ENCODE assay signal across 17 cellular contexts in the genomic region with DNA sequence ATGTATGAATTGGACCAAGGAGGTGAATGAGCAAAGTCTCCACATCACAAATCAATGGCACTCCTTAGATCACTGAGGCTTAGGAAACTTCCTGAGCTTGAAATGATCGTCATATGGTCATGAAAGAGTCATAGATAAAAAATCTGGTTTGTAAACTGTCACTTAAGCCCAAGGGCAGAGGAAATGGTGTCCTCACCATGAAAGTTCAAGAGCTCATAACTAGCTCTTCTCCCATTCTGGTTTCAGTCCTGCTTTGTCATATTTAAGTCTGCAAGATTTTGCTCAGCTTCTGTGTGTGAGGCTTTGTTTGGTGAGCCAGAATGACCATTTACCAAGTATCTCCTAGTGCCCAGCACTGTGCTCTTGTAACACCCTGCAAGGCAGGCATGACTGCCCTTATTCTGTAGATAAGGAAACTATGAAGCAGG.
DNase-seq lines count a peak whose midpoint lies in the region; ATAC-seq and TF ChIP-seq lines count a peak whose summit lies in the region.
"Had no signal": no experiment of that assay in that cellular context is flagged by ENCODE, and none has a peak within 500 bp of the region (broad histone marks: within the 10 kb centered on the region; RNA-seq: fewer than 3 reads in every experiment).

No MANE protein-coding gene starts in this region.

- in situ Hi-C loops in Panc1 (cut with HindIII; ENCODE audit: low pct_unique_long_range_greater_than_20kb, low sequenced_read_pairs), result no loop called here

- peak overlapping the region; percentile 56 for H3K27ac ChIP-seq in Panc1 (ENCODE audit: low read length)
- H3K27ac ChIP-seq: body of pancreas, GM23248, suprapubic skin had no signal

- BruUV-seq in Panc1 (replicated peaks; lab: Mats Ljungman, UMichigan), result no TSS peak

- TF ChIP-seq CTCF in Panc1 (IDR thresholded peaks at IDR 0.05), result no peak

- no peak for ATAC-seq in Panc1
- peak; percentile 84 for ATAC-seq in stimulated activated effector memory CD8-positive, alpha-beta T cell treated with anti-CD3 and anti-CD28 coated beads, Interleukin-12 subunit alpha, Interleukin-12 subunit beta, amount 100 ng/mL, for 72 hours
- ATAC-seq in HG03196 (IDR thresholded peaks at IDR 0.05; ENCODE audit: unreplicated experiment), result no peak
- ATAC-seq: body of pancreas had no signal

- H3K27me3 ChIP-seq in Panc1 (ENCODE audit: control insufficient read depth, insufficient read depth, low read length), result no peaks in the 10 kb centered on the region
- H3K27me3 ChIP-seq: body of pancreas, spleen, suprapubic skin had no signal

- POLR2A ChIA-PET in Panc1 (lab: Charles Lee), result no interaction called here

- no peaks in the 10 kb centered on the region for H3K27me3 Mint-ChIP-seq in activated T-cell treated with anti-CD3 and anti-CD28 coated beads, Interleukin-2, amount 50 U/mL, for 24 hours

- no peaks in the 10 kb centered on the region for H3K36me3 ChIP-seq in Panc1 (ENCODE audit: control insufficient read depth, insufficient read depth, low read length)

- peaks cover 92% of the 10 kb centered on the region for H3K36me3 Mint-ChIP-seq in activated T-cell treated with anti-CD3 and anti-CD28 coated beads, Interleukin-2, amount 50 U/mL, for 24 hours (ENCODE audit: low read depth)
- peaks cover 53% of the 10 kb centered on the region for H3K36me3 Mint-ChIP-seq in stimulated activated effector memory CD8-positive, alpha-beta T cell treated with anti-CD3 and anti-CD28 coated beads, Interleukin-12 subunit alpha, Interleukin-12 subunit beta, amount 100 ng/mL, for 72 hours

- CTCF ChIA-PET in Panc1 (lab: Charles Lee), result no interaction called here

- H3K4me3 ChIP-seq in Panc1 (ENCODE audit: low read depth in 2 of 2, low read length in 2 of 2), result no peak overlapping the region
- H3K4me3 ChIP-seq: body of pancreas, GM23248, spleen, suprapubic skin had no signal

- no peaks in the 10 kb centered on the region for H3K9me3 Mint-ChIP-seq in activated T-cell treated with anti-CD3 and anti-CD28 coated beads, Interleukin-2, amount 50 U/mL, for 24 hours
- H3K9me3 Mint-ChIP-seq in stimulated activated effector memory CD8-positive, alpha-beta T cell treated with anti-CD3 and anti-CD28 coated beads, Interleukin-12 subunit alpha, Interleukin-12 subunit beta, amount 100 ng/mL, for 72 hours, result no peaks in the 10 kb centered on the region

- DNase-seq in activated T-cell treated with anti-CD3 and anti-CD28 coated beads, Interleukin-2, amount 50 U/mL, for 24 hours, result no peak
- DNase-seq in activated T-cell treated with anti-CD3 and anti-CD28 coated beads for 4 hours (no peak), Panc1 (ENCODE audit: low read depth, low spot score) (no peak), NCI-H187 (lab: John Stamatoyannopoulos, UW) (no peak), cerebellar nuclear complex (lab: John Stamatoyannopoulos, UW) (no peak)
- DNase-seq in central memory CD4-positive, alpha-beta T cell, result peak; percentile 28
- peak in 1 of 2 donors; percentile 62 for DNase-seq in stimulated activated effector memory CD8-positive, alpha-beta T cell treated with anti-CD3 and anti-CD28 coated beads, Interleukin-12 subunit alpha, Interleukin-12 subunit beta, amount 100 ng/mL, for 72 hours (ENCODE audit: low spot score in 2 of 2)
- DNase-seq: ACHN, body of pancreas, GM23248, Karpas-422, NCI-H187 treated with DMSO at 0.1 percent for 48 hours, posterior cingulate gyrus, spleen, T-helper 9 cell had no signal

- H3K4me3 Mint-ChIP-seq in activated T-cell treated with anti-CD3 and anti-CD28 coated beads, Interleukin-2, amount 50 U/mL, for 24 hours, result peak overlapping the region; percentile 60
- peak overlapping the region; percentile 21 for H3K4me3 Mint-ChIP-seq in stimulated activated effector memory CD8-positive, alpha-beta T cell treated with anti-CD3 and anti-CD28 coated beads, Interleukin-12 subunit alpha, Interleukin-12 subunit beta, amount 100 ng/mL, for 72 hours

- H3K27ac Mint-ChIP-seq in activated T-cell treated with anti-CD3 and anti-CD28 coated beads, Interleukin-2, amount 50 U/mL, for 24 hours, result peak overlapping the region; percentile 93
- peak overlapping the region; percentile 33 for H3K27ac Mint-ChIP-seq in stimulated activated effector memory CD8-positive, alpha-beta T cell treated with anti-CD3 and anti-CD28 coated beads, Interleukin-12 subunit alpha, Interleukin-12 subunit beta, amount 100 ng/mL, for 72 hours

- peaks cover 88% of the 10 kb centered on the region for H3K4me1 Mint-ChIP-seq in activated T-cell treated with anti-CD3 and anti-CD28 coated beads, Interleukin-2, amount 50 U/mL, for 24 hours (ENCODE audit: low read depth)
- H3K4me1 Mint-ChIP-seq in stimulated activated effector memory CD8-positive, alpha-beta T cell treated with anti-CD3 and anti-CD28 coated beads, Interleukin-12 subunit alpha, Interleukin-12 subunit beta, amount 100 ng/mL, for 72 hours, result peaks cover 71% of the 10 kb centered on the region

- intact Hi-C loops in Panc1 (cut with micrococcal nuclease; ENCODE audit: unreplicated experiment), result no loop called here

- no peaks in the 10 kb centered on the region for H3K9me3 ChIP-seq in Panc1 (ENCODE audit: control insufficient read depth, insufficient read depth, low read depth, low read length)
- H3K9me3 ChIP-seq: body of pancreas, spleen, suprapubic skin had no signal

- peaks cover 21% of the 10 kb centered on the region for H3K4me1 ChIP-seq in Panc1 (ENCODE audit: control insufficient read depth, insufficient read depth, low read length)
- H3K4me1 ChIP-seq: body of pancreas, suprapubic skin had no signal
